ENCODE assay signal across 13 cellular contexts in the genomic region with DNA sequence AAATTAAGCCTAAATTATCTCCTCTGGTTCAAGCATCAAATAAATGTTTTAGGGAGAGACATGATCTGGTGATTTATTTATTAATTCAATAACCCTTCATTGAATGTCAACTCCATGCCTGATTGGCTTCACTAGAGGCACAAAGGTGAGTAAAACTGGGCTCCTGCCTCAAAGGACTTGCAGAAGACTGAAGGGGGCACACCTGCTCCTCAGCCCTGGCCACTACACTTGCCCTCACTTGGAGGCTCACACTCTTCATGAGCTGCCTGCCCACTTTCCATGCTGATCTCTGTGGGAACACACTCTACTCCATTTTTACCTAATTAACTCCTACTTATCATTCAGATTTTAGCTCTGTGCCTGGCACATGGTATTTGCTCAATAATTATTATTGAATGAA.
"Had no signal": no experiment of that assay in that cellular context is flagged by ENCODE, and none has a peak within 500 bp of the region (broad histone marks: within the 10 kb centered on the region; RNA-seq: fewer than 3 reads in every experiment).

No MANE protein-coding gene starts in this region.

- H3K4me3 ChIP-seq: thoracic aorta had no signal

- H3K27ac ChIP-seq: thoracic aorta had no signal

- H3K9me3 ChIP-seq: thoracic aorta had no signal

- DNase-seq: activated CD4-positive, alpha-beta T cell treated with anti-CD3 and anti-CD28 coated beads, Interleukin-2, amount 50 U/mL, for 4 hours; activated CD4-positive, CD25-positive, alpha-beta regulatory T cell treated with anti-CD3 and anti-CD28 coated beads, Interleukin-2, amount 50 U/mL, for 72 hours; activated effector memory CD4-positive, alpha-beta T cell treated with Interleukin-2 at 50 U/mL for 16 hours; activated naive CD4-positive, alpha-beta T cell treated with anti-CD3 and anti-CD28 coated beads, Interleukin-2, amount 50 U/mL, for 16 hours; activated T-cell treated with anti-CD3 and anti-CD28 coated beads, Interleukin-2, amount 50 U/mL, for 1 hour; effector memory CD4-positive, alpha-beta T cell; foreskin melanocyte; kidney glomerular epithelial cell; mesenchymal stem cell; nucleus accumbens had no signal

- H3K36me3 ChIP-seq: thoracic aorta had no signal

- ATAC-seq: natural killer cell treated with Interleukin-12 subunit alpha and Interleukin-12 subunit beta and Interleukin-15 and Interleukin-18, amount 100 ng/mL, for 72 hours; stimulated activated effector memory CD8-positive, alpha-beta T cell treated with anti-CD3 and anti-CD28 coated beads, Interleukin-12 subunit alpha, Interleukin-12 subunit beta, amount 100 ng/mL, for 72 hours had no signal
